1 cellular context compared by ENCODE assay signal in the genomic region with DNA sequence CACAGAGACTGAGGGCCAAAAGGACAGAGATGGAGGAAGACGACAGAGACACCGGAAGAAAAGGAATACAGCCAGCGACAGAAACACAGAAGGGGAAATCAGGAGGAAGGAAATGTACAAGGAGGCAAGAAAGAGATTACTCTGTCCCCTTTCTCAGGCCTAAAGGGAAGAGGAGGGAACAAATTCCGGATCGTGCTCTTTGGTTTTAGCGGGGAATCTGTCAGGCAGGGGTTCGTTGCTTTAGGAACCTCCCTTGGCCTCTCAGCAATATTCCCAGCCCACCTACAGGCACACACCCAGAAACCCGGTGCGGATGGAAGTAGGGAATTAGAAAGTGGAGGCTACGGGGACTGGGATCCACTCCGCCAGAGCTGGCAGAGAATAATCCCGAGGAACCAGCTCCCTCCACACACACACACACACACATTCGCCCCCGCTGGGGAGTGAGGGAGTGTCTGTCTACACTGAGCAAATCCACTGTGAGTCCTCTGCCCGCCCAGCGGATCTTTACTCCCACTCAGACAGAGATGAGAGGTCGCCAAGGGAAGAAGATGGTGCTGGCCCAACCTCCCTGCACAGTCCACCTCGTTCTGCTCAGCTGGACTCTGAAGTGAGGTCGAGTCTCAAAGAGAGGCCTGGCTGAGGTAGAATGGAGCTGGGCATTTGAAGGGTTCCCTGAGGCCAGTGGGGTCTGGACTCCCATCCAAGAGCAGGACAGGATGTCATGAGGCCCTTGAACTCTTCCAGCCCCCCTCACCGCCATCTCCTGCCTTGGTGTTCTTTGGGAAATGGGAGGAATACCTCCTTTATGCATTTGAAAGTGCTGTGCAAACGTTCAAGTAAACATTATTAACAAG.
TF ChIP-seq lines count a peak whose summit lies in the region.

No MANE protein-coding gene starts in this region.

TF ChIP-seq in neural cell, 6 proteins besides CTCF, POLR2A, EP300 and RAD21 (continued from another document):
- TF ChIP-seq, protein P1, sequence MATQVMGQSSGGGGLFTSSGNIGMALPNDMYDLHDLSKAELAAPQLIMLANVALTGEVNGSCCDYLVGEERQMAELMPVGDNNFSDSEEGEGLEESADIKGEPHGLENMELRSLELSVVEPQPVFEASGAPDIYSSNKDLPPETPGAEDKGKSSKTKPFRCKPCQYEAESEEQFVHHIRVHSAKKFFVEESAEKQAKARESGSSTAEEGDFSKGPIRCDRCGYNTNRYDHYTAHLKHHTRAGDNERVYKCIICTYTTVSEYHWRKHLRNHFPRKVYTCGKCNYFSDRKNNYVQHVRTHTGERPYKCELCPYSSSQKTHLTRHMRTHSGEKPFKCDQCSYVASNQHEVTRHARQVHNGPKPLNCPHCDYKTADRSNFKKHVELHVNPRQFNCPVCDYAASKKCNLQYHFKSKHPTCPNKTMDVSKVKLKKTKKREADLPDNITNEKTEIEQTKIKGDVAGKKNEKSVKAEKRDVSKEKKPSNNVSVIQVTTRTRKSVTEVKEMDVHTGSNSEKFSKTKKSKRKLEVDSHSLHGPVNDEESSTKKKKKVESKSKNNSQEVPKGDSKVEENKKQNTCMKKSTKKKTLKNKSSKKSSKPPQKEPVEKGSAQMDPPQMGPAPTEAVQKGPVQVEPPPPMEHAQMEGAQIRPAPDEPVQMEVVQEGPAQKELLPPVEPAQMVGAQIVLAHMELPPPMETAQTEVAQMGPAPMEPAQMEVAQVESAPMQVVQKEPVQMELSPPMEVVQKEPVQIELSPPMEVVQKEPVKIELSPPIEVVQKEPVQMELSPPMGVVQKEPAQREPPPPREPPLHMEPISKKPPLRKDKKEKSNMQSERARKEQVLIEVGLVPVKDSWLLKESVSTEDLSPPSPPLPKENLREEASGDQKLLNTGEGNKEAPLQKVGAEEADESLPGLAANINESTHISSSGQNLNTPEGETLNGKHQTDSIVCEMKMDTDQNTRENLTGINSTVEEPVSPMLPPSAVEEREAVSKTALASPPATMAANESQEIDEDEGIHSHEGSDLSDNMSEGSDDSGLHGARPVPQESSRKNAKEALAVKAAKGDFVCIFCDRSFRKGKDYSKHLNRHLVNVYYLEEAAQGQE (IDR thresholded peaks at IDR 0.05; ENCODE audit: borderline replicate concordance): no peak
